In genomic region chr6:16855460-16855859, GRCh38 we compare ENCODE assay signal across 18 cellular contexts.
A peak's percentile ranks its signal among the peaks of the same experiment; 100 is the strongest.
DNase-seq lines count a peak whose midpoint lies in the region; ATAC-seq, FAIRE-seq and TF ChIP-seq lines count a peak whose summit lies in the region.
"Had no signal": no experiment of that assay in that cellular context is flagged by ENCODE, and none has a peak within 500 bp of the region (broad histone marks: within the 10 kb centered on the region; RNA-seq: fewer than 3 reads in every experiment).

No MANE protein-coding gene starts in this region.

- CTCF ChIA-PET in PC-3 (lab: Charles Lee): no interaction called here

- no peaks in the 10 kb centered on the region for H3K9me3 ChIP-seq in PC-3 (ENCODE audit: low read length)
- H3K9me3 ChIP-seq: A549, Caco-2, transverse colon had no signal

- no peaks in the 10 kb centered on the region for H3K79me2 ChIP-seq in PC-3 (ENCODE audit: low read length)

- DNase-seq in AML-193 (lab: John Stamatoyannopoulos, UW) (peak; percentile 4 to 8), PC-3 (no peak), NCI-H146 (lab: John Stamatoyannopoulos, UW) (no peak), H54 (ENCODE audit: insufficient read length, low spot score) (no peak)
- no peak for DNase-seq in stimulated activated CD4-positive, alpha-beta T cell treated with anti-CD3 and anti-CD28 coated beads, Interleukin-12 subunit alpha, Interleukin-12 subunit beta, amount 100 ng/mL, for 4 hours
- DNase-seq: activated T-cell treated with anti-CD3 and anti-CD28 coated beads, Interleukin-2, amount 50 U/mL, for 24 hours; amniotic stem cell; Caco-2; NCI-H1092; NCI-H446 treated with DMSO at 0.1 percent for 48 hours; occipital lobe; SHP77; transverse colon had no signal

- no peak for TF ChIP-seq CTCF in PC-3 (conservative IDR thresholded peaks at IDR 0.05; ENCODE audit: low read depth, low read length)

- no peaks in the 10 kb centered on the region for H3K36me3 ChIP-seq in PC-3 (ENCODE audit: low read depth, low read length)
- H3K36me3 ChIP-seq: transverse colon had no signal

- H3K9ac ChIP-seq in PC-3 (ENCODE audit: low read length): no peak overlapping the region

- ATAC-seq in GM19397 (IDR thresholded peaks at IDR 0.05; ENCODE audit: unreplicated experiment): peak; percentile 44
- ATAC-seq in HG02852 (IDR thresholded peaks at IDR 0.05; ENCODE audit: unreplicated experiment): peak; percentile 59
- peak; percentile 42 for ATAC-seq in HG03521 (IDR thresholded peaks at IDR 0.05; ENCODE audit: unreplicated experiment)
- ATAC-seq in PC-3: no peak
- ATAC-seq: A549 had no signal

- no peaks in the 10 kb centered on the region for H3F3A ChIP-seq in PC-3 (ENCODE audit: low read length, unreplicated experiment)

- peaks cover 19% of the 10 kb centered on the region for H3K4me1 ChIP-seq in PC-3 (ENCODE audit: insufficient read depth, low read length)
- H3K4me1 ChIP-seq: Caco-2, transverse colon had no signal

- no peaks in the 10 kb centered on the region for H4K20me1 ChIP-seq in PC-3 (ENCODE audit: low read length)

- H3K27ac ChIP-seq in PC-3 (ENCODE audit: low read length): no peak overlapping the region
- H3K27ac ChIP-seq: A549, coronary artery, transverse colon had no signal

- BruUV-seq in PC-3 (replicated peaks; lab: Mats Ljungman, UMichigan): no TSS peak

- FAIRE-seq in H54 (lab: Jason Lieb, UNC): no peak
- FAIRE-seq: A549 had no signal

- intact Hi-C loops in PC-3 (cut with micrococcal nuclease): no loop called here

- no peaks in the 10 kb centered on the region for H3K27me3 ChIP-seq in PC-3 (ENCODE audit: low read length)
- H3K27me3 ChIP-seq: transverse colon had no signal

- no peak for TF ChIP-seq POLR2A in H54 (IDR thresholded peaks at IDR 0.05; ENCODE audit: low read depth, low read length)

- POLR2A ChIA-PET in PC-3 (lab: Charles Lee; ENCODE audit: unreplicated experiment): no interaction called here

- no peak overlapping the region for H2AFZ ChIP-seq in PC-3 (ENCODE audit: low read length)

- no peaks in the 10 kb centered on the region for H3K9me2 ChIP-seq in PC-3 (replicated peaks; ENCODE audit: low read length)

- no peak overlapping the region for H3K4me2 ChIP-seq in PC-3 (ENCODE audit: low read length)
- H3K4me2 ChIP-seq: A549 had no signal

- H3K4me3 ChIP-seq in PC-3 (ENCODE audit: low read length): no peak overlapping the region
- H3K4me3 ChIP-seq: A549, coronary artery, transverse colon had no signal

Comparison
In these comparisons a context has a peak if more than half of its experiments do, and no peak if none do; other contexts are left out.
1. DNase-seq: peak in AML-193 (2 of 2); none in PC-3 (single experiment), NCI-H146 (single experiment), stimulated activated CD4-positive, alpha-beta T cell treated with anti-CD3 and anti-CD28 coated beads, Interleukin-12 subunit alpha, Interleukin-12 subunit beta, amount 100 ng/mL, for 4 hours (single experiment) and H54 (single experiment).